In genomic region chr3:139676634-139677197, GRCh38 we compare ENCODE assay signal across 1 cellular context.
TF ChIP-seq lines count a peak whose summit lies in the region.

No MANE protein-coding gene starts in this region.

TF ChIP-seq in A549, 52 proteins besides CTCF, POLR2A, EP300 and RAD21 (continued from another document):
- TF ChIP-seq BCL3 (IDR thresholded peaks at IDR 0.05) (no peak), ESRRA (IDR thresholded peaks at IDR 0.05; ENCODE audit: borderline replicate concordance, low read length) (no peak), CBX8 (IDR thresholded peaks at IDR 0.05) (no peak), TFCP2L1 (CRISPR knock-in tag; IDR thresholded peaks at IDR 0.05) (no peak)
